Comparison of ENCODE assay signal across 6 cellular contexts in the genomic region with DNA sequence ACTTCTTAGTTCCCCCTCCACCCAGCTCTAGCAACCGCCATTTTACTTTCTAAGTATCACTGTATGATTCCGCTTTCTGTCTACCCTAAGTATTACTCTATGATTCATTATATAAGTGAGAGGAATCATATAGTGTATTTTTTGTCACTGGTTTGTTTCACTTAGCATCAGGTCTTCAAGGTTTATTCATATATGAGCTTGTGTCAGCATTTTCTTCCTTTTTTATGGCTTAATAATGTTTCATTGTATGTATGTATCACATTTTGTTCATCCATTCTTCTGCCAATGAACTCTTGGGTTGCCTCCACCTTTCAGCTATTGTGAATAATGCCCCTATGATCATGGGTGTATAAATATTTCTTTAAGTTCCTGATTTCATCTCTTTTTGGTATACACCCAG.
"Had no signal": no experiment of that assay in that cellular context is flagged by ENCODE, and none has a peak within 500 bp of the region (broad histone marks: within the 10 kb centered on the region; RNA-seq: fewer than 3 reads in every experiment).

No MANE protein-coding gene starts in this region.

- H3K9ac ChIP-seq: KMS-11 had no signal

- DNase-seq: Karpas-422, KBM-7, KG1 had no signal

- H3K4me2 ChIP-seq: KMS-11 had no signal

- H3K27ac ChIP-seq: HL-60, KMS-11 had no signal

- FAIRE-seq: HTR-8/SVneo had no signal
